ENCODE assay signal across 1 cellular context in the genomic region with DNA sequence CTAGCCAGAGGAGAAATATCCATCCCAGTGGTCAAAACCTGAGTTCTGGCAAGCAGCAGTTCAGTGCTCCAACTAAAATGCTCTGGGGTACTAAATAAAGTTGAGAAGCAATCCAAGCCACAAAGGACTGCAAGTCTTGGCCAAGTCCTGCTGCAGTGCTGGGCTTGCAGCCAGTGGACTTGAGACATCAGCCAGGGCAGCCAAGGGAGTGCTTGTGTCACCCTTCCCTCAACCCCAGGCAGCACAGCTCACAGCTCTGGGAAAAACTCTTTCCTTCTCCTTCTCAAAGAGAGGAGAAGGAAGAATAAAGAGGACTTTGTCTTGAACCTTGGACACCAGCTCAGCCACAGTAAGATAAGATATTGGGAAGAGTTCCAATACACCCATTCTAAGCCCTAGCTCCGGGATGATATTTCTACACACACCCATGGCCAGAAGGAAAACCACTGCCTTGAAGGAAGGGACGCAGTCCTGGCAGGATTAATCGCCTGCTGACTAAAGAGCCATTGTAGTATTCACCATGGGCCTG.
TF ChIP-seq lines count a peak whose summit lies in the region.

No MANE protein-coding gene starts in this region.

TF ChIP-seq in HepG2, 621 proteins besides CTCF, POLR2A, EP300 and RAD21 (continued from another document):
- TF ChIP-seq, protein P1, sequence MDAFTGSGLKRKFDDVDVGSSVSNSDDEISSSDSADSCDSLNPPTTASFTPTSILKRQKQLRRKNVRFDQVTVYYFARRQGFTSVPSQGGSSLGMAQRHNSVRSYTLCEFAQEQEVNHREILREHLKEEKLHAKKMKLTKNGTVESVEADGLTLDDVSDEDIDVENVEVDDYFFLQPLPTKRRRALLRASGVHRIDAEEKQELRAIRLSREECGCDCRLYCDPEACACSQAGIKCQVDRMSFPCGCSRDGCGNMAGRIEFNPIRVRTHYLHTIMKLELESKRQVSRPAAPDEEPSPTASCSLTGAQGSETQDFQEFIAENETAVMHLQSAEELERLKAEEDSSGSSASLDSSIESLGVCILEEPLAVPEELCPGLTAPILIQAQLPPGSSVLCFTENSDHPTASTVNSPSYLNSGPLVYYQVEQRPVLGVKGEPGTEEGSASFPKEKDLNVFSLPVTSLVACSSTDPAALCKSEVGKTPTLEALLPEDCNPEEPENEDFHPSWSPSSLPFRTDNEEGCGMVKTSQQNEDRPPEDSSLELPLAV (CRISPR knock-in tag; conservative IDR thresholded peaks at IDR 0.05; ENCODE audit: low read depth), result no peak
- TF ChIP-seq, protein P2, sequence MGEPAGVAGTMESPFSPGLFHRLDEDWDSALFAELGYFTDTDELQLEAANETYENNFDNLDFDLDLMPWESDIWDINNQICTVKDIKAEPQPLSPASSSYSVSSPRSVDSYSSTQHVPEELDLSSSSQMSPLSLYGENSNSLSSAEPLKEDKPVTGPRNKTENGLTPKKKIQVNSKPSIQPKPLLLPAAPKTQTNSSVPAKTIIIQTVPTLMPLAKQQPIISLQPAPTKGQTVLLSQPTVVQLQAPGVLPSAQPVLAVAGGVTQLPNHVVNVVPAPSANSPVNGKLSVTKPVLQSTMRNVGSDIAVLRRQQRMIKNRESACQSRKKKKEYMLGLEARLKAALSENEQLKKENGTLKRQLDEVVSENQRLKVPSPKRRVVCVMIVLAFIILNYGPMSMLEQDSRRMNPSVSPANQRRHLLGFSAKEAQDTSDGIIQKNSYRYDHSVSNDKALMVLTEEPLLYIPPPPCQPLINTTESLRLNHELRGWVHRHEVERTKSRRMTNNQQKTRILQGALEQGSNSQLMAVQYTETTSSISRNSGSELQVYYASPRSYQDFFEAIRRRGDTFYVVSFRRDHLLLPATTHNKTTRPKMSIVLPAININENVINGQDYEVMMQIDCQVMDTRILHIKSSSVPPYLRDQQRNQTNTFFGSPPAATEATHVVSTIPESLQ (CRISPR knock-in tag; conservative IDR thresholded peaks at IDR 0.05), result no peak
- TF ChIP-seq TMF1 (CRISPR knock-in tag; IDR thresholded peaks at IDR 0.05; ENCODE audit: low read depth) (no peak), CENPX (CRISPR knock-in tag; IDR thresholded peaks at IDR 0.05) (no peak), NFE2L2 (IDR thresholded peaks at IDR 0.05; ENCODE audit: low read length) (no peak)
- TF ChIP-seq, protein P3, sequence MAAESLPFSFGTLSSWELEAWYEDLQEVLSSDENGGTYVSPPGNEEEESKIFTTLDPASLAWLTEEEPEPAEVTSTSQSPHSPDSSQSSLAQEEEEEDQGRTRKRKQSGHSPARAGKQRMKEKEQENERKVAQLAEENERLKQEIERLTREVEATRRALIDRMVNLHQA (CRISPR knock-in tag; IDR thresholded peaks at IDR 0.05), result no peak
